ENCODE assay signal across 1 cellular context in genomic region chr10:89138755-89139154, GRCh38.
TF ChIP-seq lines count a peak whose summit lies in the region.

No MANE protein-coding gene starts in this region.

TF ChIP-seq in GM23338, 12 proteins besides CTCF, POLR2A, EP300 and RAD21 (continued from another document):
- no peak for TF ChIP-seq ZNF462 (CRISPR knock-in tag; IDR thresholded peaks at IDR 0.05)
- no peak for TF ChIP-seq NANOG (IDR thresholded peaks at IDR 0.05; ENCODE audit: borderline replicate concordance)
- TF ChIP-seq JUNB (IDR thresholded peaks at IDR 0.05; ENCODE audit: unreplicated experiment) = no peak
- TF ChIP-seq EZH2phosphoT487 (IDR thresholded peaks at IDR 0.05; ENCODE audit: unreplicated experiment) = no peak
- TF ChIP-seq ZNF331 (CRISPR knock-in tag; IDR thresholded peaks at IDR 0.05; ENCODE audit: low read depth) = no peak
- TF ChIP-seq EZH2 (IDR thresholded peaks at IDR 0.05; ENCODE audit: low read depth, unreplicated experiment) = no peak
- no peak for TF ChIP-seq CREB1 (CRISPR knock-in tag; IDR thresholded peaks at IDR 0.05; ENCODE audit: low read depth)
TF ChIP-seq in GM23338: peak in this region for 0.
